Comparison of ENCODE assay signal across 8 cellular contexts in the genomic region with DNA sequence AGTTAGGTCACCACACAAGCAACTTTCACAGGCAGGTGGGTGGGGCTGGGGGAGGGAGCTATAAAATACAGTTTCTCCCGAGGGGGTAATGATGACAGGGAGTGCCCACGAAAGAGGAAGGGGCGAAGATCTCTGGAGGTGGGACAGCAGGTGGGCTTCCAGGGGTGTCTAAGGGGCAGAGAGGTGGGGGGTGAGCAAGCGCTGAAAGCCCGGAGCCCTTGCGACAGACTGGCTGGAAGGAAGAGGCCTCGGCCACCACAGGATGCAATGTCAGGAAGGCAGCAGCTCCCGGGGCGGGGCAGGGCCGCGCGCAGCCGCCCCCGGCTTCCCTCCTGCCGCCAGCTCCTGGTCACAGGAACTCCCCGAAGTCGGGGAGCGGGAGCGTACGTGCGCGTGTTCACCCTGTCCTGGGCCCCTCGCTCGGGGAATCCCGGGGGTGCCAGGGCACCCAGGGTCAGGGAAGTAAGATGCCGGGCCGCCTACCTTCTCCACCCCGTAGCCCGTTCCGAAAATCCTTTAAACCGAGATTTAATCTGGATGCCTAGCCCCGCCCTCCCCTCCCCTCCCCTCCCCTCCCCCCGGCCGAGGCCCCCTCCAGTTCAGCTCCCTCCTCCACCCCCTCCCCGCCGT.
DNase-seq lines count a peak whose midpoint lies in the region; ATAC-seq, FAIRE-seq and TF ChIP-seq lines count a peak whose summit lies in the region.

No MANE protein-coding gene starts in this region.

- FAIRE-seq in endothelial cell of umbilical vein (lab: Jason Lieb, UNC): peak; percentile 80

- no TSS peak for BruUV-seq in endothelial cell of umbilical vein (replicated peaks; lab: Mats Ljungman, UMichigan)

- peak overlapping the region; percentile 52 for H3K4me2 ChIP-seq in endothelial cell of umbilical vein (ENCODE audit: insufficient read depth, low read length)

- H2AFZ ChIP-seq in ACC112 (ENCODE audit: low read length, unreplicated experiment) (no peak overlapping the region), endothelial cell of umbilical vein (ENCODE audit: low read depth, low read length) (no peak overlapping the region)

- DNase-seq in activated CD4-positive, alpha-beta T cell treated with anti-CD3 and anti-CD28 coated beads, Interleukin-2, amount 50 U/mL, for 48 hours: peak; percentile 83 to 89
- peak; percentile 51 for DNase-seq in endothelial cell of umbilical vein (ENCODE audit: low read depth, low spot score)
- DNase-seq in suprapubic skin (ENCODE audit: low spot score in 2 of 2): peak; percentile 84 to 86

- dilution Hi-C loops in endothelial cell of umbilical vein (cut with MboI; ENCODE audit: extremely low pct_ligation_motif_present, low sequenced_read_pairs): no loop called here

- H3K9ac ChIP-seq in endothelial cell of umbilical vein (replicated peaks; ENCODE audit: extremely low read depth, insufficient read depth, low read length): peak overlapping the region; percentile 31
- peak overlapping the region; percentile 37 for H3K9ac ChIP-seq in muscle layer of colon (ENCODE audit: low read length)

- H3K9me3 ChIP-seq in endothelial cell of umbilical vein (replicated peaks; ENCODE audit: control insufficient read depth, insufficient read depth, low read length) (no peaks in the 10 kb centered on the region), muscle layer of colon (ENCODE audit: low read length) (no peaks in the 10 kb centered on the region), suprapubic skin (no peaks in the 10 kb centered on the region)

- TF ChIP-seq CTCF in endothelial cell of umbilical vein (IDR thresholded peaks at IDR 0.05; ENCODE audit: extremely low read depth in 1 of 2, insufficient read depth in 1 of 2, low read depth in 1 of 2, low read length in 2 of 2) (no peak), suprapubic skin (IDR thresholded peaks at IDR 0.05) (no peak)

- H3K27ac ChIP-seq in ACC112 (ENCODE audit: low read depth, low read length) (peak overlapping the region; percentile 36), endothelial cell of umbilical vein (ENCODE audit: insufficient read depth, low read depth, low read length) (peak overlapping the region; percentile 49), muscle layer of colon (ENCODE audit: low read depth, low read length) (peak overlapping the region; percentile 72), suprapubic skin (peak overlapping the region; percentile 89)

- intact Hi-C loops in endothelial cell of umbilical vein (cut with micrococcal nuclease): loop anchor here (1.0 to 5.0 kb wide), 4 partner anchors 24 to 1205 kb away; no protein-coding TSS in a partner anchor

- peak overlapping the region; percentile 83 for H3K4me3 ChIP-seq in ACC112 (ENCODE audit: low read depth, low read length)
- H3K4me3 ChIP-seq in endothelial cell of umbilical vein (replicated peaks in 1 of 3; ENCODE audit: insufficient read depth in 1 of 3, low read depth in 1 of 3, low read length in 3 of 3): peak overlapping the region in 2 of 3 experiments; percentile 19 to 44
- H3K4me3 ChIP-seq in muscle layer of colon (ENCODE audit: low read depth in 1 of 2, low read length in 2 of 2): peak overlapping the region in 1 of 2 donors; percentile 49
- peak overlapping the region; percentile 68 for H3K4me3 ChIP-seq in suprapubic skin

- TF ChIP-seq RAD21 in Ishikawa (IDR thresholded peaks at IDR 0.05; ENCODE audit: low read depth): no peak

- ATAC-seq in GM18909 (IDR thresholded peaks at IDR 0.05; ENCODE audit: poor library complexity, unreplicated experiment) (peak; percentile 31), GM18519 (IDR thresholded peaks at IDR 0.05; ENCODE audit: low FRiP score, unreplicated experiment) (no peak)

- H3K4me1 ChIP-seq in ACC112 (ENCODE audit: control insufficient read depth, insufficient read depth, low read length, unreplicated experiment): peaks cover 69% of the 10 kb centered on the region
- H3K4me1 ChIP-seq in endothelial cell of umbilical vein (ENCODE audit: control insufficient read depth, extremely low read depth, insufficient read depth, low read length): peaks cover 66% of the 10 kb centered on the region
- H3K4me1 ChIP-seq in muscle layer of colon (ENCODE audit: insufficient read depth, low read length): peaks cover 81% of the 10 kb centered on the region
- H3K4me1 ChIP-seq in suprapubic skin: peaks cover 95% of the 10 kb centered on the region

- no peaks in the 10 kb centered on the region for H4K20me1 ChIP-seq in endothelial cell of umbilical vein (replicated peaks; ENCODE audit: control insufficient read depth, extremely low read depth, insufficient read depth, low read length)

- H3K36me3 ChIP-seq in ACC112 (ENCODE audit: insufficient read depth, low read length) (no peaks in the 10 kb centered on the region), endothelial cell of umbilical vein (ENCODE audit: control insufficient read depth in 2 of 2, extremely low read depth in 1 of 2, insufficient read depth in 2 of 2, low read length in 2 of 2) (no peaks in the 10 kb centered on the region), muscle layer of colon (ENCODE audit: insufficient read depth, low read length) (no peaks in the 10 kb centered on the region), suprapubic skin (no peaks in the 10 kb centered on the region)

- 4% methylated on average over 21 of the region's 36 CpGs for WGBS in suprapubic skin

- POLR2A ChIA-PET in endothelial cell of umbilical vein (lab: Charles Lee): interaction anchor here (0.6 to 0.7 kb wide), 2 partner anchors 33 to 115 kb away, joined by 3 read pairs; no protein-coding TSS in a partner anchor

- H3K79me2 ChIP-seq in ACC112 (ENCODE audit: control insufficient read depth, insufficient read depth, low read length, unreplicated experiment) (peaks cover 36% of the 10 kb centered on the region), endothelial cell of umbilical vein (ENCODE audit: control insufficient read depth, insufficient read depth, low read length) (peaks cover 36% of the 10 kb centered on the region)

- no peaks in the 10 kb centered on the region for H3K9me1 ChIP-seq in endothelial cell of umbilical vein (replicated peaks; ENCODE audit: control insufficient read depth, extremely low read depth, insufficient read depth, low read length)

- peak; percentile 54 for TF ChIP-seq POLR2A in endothelial cell of umbilical vein (IDR thresholded peaks at IDR 0.05; ENCODE audit: low read depth, low read length)
- no peak for TF ChIP-seq POLR2A in suprapubic skin (IDR thresholded peaks at IDR 0.05)

- no peak for TF ChIP-seq EP300 in Ishikawa (IDR thresholded peaks at IDR 0.05; ENCODE audit: borderline replicate concordance)
- TF ChIP-seq EP300 in suprapubic skin (IDR thresholded peaks at IDR 0.05): no peak

- CTCF ChIA-PET in endothelial cell of umbilical vein (lab: Charles Lee): interaction anchor here (1.0 to 2.9 kb wide), 6 partner anchors 8 to 51 kb away, joined by 3 to 10 read pairs (median 4); no protein-coding TSS in a partner anchor

- no peaks in the 10 kb centered on the region for H3K27me3 ChIP-seq in ACC112 (ENCODE audit: insufficient read depth, low read length)
- no peaks in the 10 kb centered on the region for H3K27me3 ChIP-seq in endothelial cell of umbilical vein (ENCODE audit: control insufficient read depth in 2 of 2, insufficient read depth in 2 of 2, low read length in 2 of 2)
- H3K27me3 ChIP-seq in muscle layer of colon (ENCODE audit: control insufficient read depth in 1 of 2, insufficient read depth in 2 of 2, low read length in 2 of 2): no peaks in the 10 kb centered on the region
- no peaks in the 10 kb centered on the region for H3K27me3 ChIP-seq in suprapubic skin

TF ChIP-seq in Ishikawa, 13 proteins besides CTCF, POLR2A, EP300 and RAD21:
- TF ChIP-seq ZBTB7A (IDR thresholded peaks at IDR 0.05; ENCODE audit: low read depth) (no peak; the same call in none of the 2 replicates), EGR1 (IDR thresholded peaks at IDR 0.05) (peak; percentile 86), NFIC (IDR thresholded peaks at IDR 0.05) (0 out of 2 replicates have a peak, but pooled peaks have one; percentile 13), CEBPB (IDR thresholded peaks at IDR 0.05) (peak; percentile 47; the same call in 1 of the 2 replicates)
- TF ChIP-seq, protein P1, sequence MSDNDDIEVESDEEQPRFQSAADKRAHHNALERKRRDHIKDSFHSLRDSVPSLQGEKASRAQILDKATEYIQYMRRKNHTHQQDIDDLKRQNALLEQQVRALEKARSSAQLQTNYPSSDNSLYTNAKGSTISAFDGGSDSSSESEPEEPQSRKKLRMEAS (IDR thresholded peaks at IDR 0.05): peak; percentile 12; the same call in 1 of the 2 replicates

TF ChIP-seq in endothelial cell of umbilical vein, 7 proteins besides CTCF, POLR2A, EP300 and RAD21:
- TF ChIP-seq MYC (IDR thresholded peaks at IDR 0.05; ENCODE audit: low read depth, low read length) (no peak), POLR2AphosphoS5 (IDR thresholded peaks at IDR 0.05; ENCODE audit: insufficient read depth, low read depth, low read length) (peak; percentile 67), FOS (IDR thresholded peaks at IDR 0.05; ENCODE audit: borderline replicate concordance, insufficient read depth, low read length) (no peak), GATA2 (IDR thresholded peaks at IDR 0.05; ENCODE audit: insufficient read depth, insufficient read length, low read depth, low read length) (no peak)
- TF ChIP-seq, protein P1 (IDR thresholded peaks at IDR 0.05; ENCODE audit: insufficient read depth, insufficient read length): no peak

Comparison
In these comparisons a context has a peak if more than half of its experiments do, and no peak if none do; other contexts are left out.
1. H3K27ac ChIP-seq: peak in every context shown above with its lines; median percentile 89 in suprapubic skin; 72 in muscle layer of colon; 49 in endothelial cell of umbilical vein; 36 in ACC112.